8 cellular contexts compared by ENCODE assay signal in the genomic region with DNA sequence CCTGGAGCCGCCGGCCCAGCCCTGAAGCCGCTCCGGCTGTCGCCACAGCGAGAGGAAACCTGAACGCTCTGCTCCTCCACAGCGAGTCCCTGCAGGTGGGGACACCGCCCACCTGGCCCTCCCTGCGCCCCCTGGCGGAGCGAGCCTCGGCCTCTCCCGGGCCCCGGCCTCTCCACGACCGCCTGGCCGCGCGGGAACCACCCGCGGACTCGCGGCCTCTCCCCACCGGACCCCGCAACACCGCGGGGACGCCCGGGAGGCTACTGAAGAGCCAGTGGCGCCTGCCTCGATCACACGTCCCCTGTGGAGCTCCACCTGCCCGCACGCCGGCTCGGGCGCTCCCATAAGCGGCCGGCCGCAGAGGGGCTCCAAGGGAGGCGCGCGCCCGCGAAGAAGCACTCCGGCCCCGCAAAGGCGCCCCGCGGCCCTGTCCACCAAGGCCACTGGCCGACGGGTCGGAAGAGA.
DNase-seq lines count a peak whose midpoint lies in the region; ATAC-seq and TF ChIP-seq lines count a peak whose summit lies in the region.

No MANE protein-coding gene starts in this region.

- no peak overlapping the region for H4K91ac ChIP-seq in trophoblast cell (ENCODE audit: low read depth, low read length)

- H2BK5ac ChIP-seq in trophoblast cell (ENCODE audit: low read depth, low read length, poor library complexity): no peak overlapping the region

- H3K9ac ChIP-seq in trophoblast cell (ENCODE audit: low read length): no peak overlapping the region

- H3K27me3 Mint-ChIP-seq in type B pancreatic cell: peaks cover 76% of the 10 kb centered on the region

- H3K36me3 ChIP-seq in trophoblast cell (ENCODE audit: control insufficient read depth in 1 of 2, insufficient read depth in 2 of 2, low read length in 2 of 2): no peaks in the 10 kb centered on the region

- H3K9me3 ChIP-seq in trophoblast cell (ENCODE audit: insufficient read depth, low read depth, low read length): no peaks in the 10 kb centered on the region

- H3K4me2 ChIP-seq in trophoblast cell (ENCODE audit: low read length): peak overlapping the region; percentile 95

- H3K27me3 ChIP-seq in foreskin keratinocyte (peaks cover 78% of the 10 kb centered on the region), trophoblast cell (ENCODE audit: insufficient read depth, low read length) (no peaks in the 10 kb centered on the region)

- TF ChIP-seq CTCF in foreskin keratinocyte (conservative IDR thresholded peaks at IDR 0.05) (peak; percentile 74), type B pancreatic cell (conservative IDR thresholded peaks at IDR 0.05) (peak; percentile 91)

- no peak overlapping the region for H3K4ac ChIP-seq in trophoblast cell (ENCODE audit: low read depth, low read length)

- ATAC-seq in GM19395 (IDR thresholded peaks at IDR 0.05; ENCODE audit: unreplicated experiment): peak; percentile 52
- ATAC-seq in foreskin keratinocyte: peak; percentile 50
- no peak for ATAC-seq in GM18861 (IDR thresholded peaks at IDR 0.05; ENCODE audit: unreplicated experiment)

- H3K79me1 ChIP-seq in trophoblast cell (ENCODE audit: low read length): no peaks in the 10 kb centered on the region

- H3K4me1 ChIP-seq in foreskin keratinocyte (no peaks in the 10 kb centered on the region), trophoblast cell (ENCODE audit: control insufficient read depth in 1 of 2, insufficient read depth in 2 of 2, low read length in 2 of 2) (peaks cover 0 to 2% of the 10 kb centered on the region in 2 experiments)

- no peaks in the 10 kb centered on the region for H3K36me3 Mint-ChIP-seq in type B pancreatic cell

- H3K27ac Mint-ChIP-seq in type B pancreatic cell: no peak overlapping the region

- no peak overlapping the region for H3K27ac ChIP-seq in foreskin keratinocyte
- no peak overlapping the region for H3K27ac ChIP-seq in trophoblast cell (ENCODE audit: low read depth, low read length)

- H3K18ac ChIP-seq in trophoblast cell (ENCODE audit: low read length): no peak overlapping the region

- H2AFZ ChIP-seq in trophoblast cell (ENCODE audit: insufficient read depth, low read length, poor library complexity): peak overlapping the region; percentile 84

- no peak overlapping the region for H2AK5ac ChIP-seq in trophoblast cell (ENCODE audit: low read length)

- no CpG with 5 or more reads among the region's 54 CpGs for WGBS in trophoblast cell (ENCODE audit: extremely low coverage, insufficient coverage, insufficient read length)

- H3K4me1 Mint-ChIP-seq in type B pancreatic cell (ENCODE audit: unreplicated experiment): no peaks in the 10 kb centered on the region

- H3K23ac ChIP-seq in trophoblast cell (ENCODE audit: low read length): no peak overlapping the region

- DNase-seq in NOMO-1 treated with dmso at 0.1 percent for 144 hours (lab: John Stamatoyannopoulos, UW; ENCODE audit: unreplicated experiment) (peak; percentile 20), foreskin keratinocyte (no peak), trophoblast cell (peak; percentile 47 to 78), type B pancreatic cell (ENCODE audit: extremely low spot score, unreplicated experiment) (peak; percentile 84), medulla oblongata (ENCODE audit: extremely low spot score) (no peak)
- peak; percentile 77 to 80 for DNase-seq in activated T-helper 1 cell treated with anti-CD3 and anti-CD28 coated beads, Interleukin-2, amount 50 U/mL, for 16 hours (ENCODE audit: low read depth in 1 of 2, low spot score in 1 of 2)

- no peaks in the 10 kb centered on the region for H3K9me3 Mint-ChIP-seq in type B pancreatic cell

- no peak overlapping the region for H4K12ac ChIP-seq in trophoblast cell (ENCODE audit: low read depth, low read length)

- H3K4me3 Mint-ChIP-seq in type B pancreatic cell: no peak overlapping the region

- no peak overlapping the region for H2BK12ac ChIP-seq in trophoblast cell (ENCODE audit: low read length)

- no peak overlapping the region for H4K8ac ChIP-seq in trophoblast cell (ENCODE audit: low read depth, low read length)

- H3K4me3 ChIP-seq in trophoblast cell (ENCODE audit: low read depth, low read length): peak overlapping the region; percentile 66

- no peak overlapping the region for H3K14ac ChIP-seq in trophoblast cell (ENCODE audit: low read length)

- H2BK120ac ChIP-seq in trophoblast cell (ENCODE audit: insufficient read depth, low read length, poor library complexity): no peak overlapping the region

- no peaks in the 10 kb centered on the region for H3K79me2 ChIP-seq in trophoblast cell (ENCODE audit: control insufficient read depth, insufficient read depth, low read length, poor library complexity)

Comparison
In these comparisons a context has a peak if more than half of its experiments do, and no peak if none do; other contexts are left out.
1. DNase-seq: peak in NOMO-1 treated with dmso at 0.1 percent for 144 hours (single experiment), activated T-helper 1 cell treated with anti-CD3 and anti-CD28 coated beads, Interleukin-2, amount 50 U/mL, for 16 hours (2 of 2), trophoblast cell (2 of 2) and type B pancreatic cell (single experiment); none in foreskin keratinocyte (0 of 2) and medulla oblongata (single experiment).